ENCODE assay signal across 1 cellular context in genomic region chr15:85404922-85405293, GRCh38.
TF ChIP-seq lines count a peak whose summit lies in the region.

No MANE protein-coding gene starts in this region.

TF ChIP-seq in A549, 52 proteins besides CTCF, POLR2A, EP300 and RAD21 (continued from another document):
- peak; percentile 43 for TF ChIP-seq MAFK (IDR thresholded peaks at IDR 0.05; ENCODE audit: partially characterized antibody)
- TF ChIP-seq KDM5A (IDR thresholded peaks at IDR 0.05): no peak
